Comparison of ENCODE assay signal across 24 cellular contexts in the genomic region with DNA sequence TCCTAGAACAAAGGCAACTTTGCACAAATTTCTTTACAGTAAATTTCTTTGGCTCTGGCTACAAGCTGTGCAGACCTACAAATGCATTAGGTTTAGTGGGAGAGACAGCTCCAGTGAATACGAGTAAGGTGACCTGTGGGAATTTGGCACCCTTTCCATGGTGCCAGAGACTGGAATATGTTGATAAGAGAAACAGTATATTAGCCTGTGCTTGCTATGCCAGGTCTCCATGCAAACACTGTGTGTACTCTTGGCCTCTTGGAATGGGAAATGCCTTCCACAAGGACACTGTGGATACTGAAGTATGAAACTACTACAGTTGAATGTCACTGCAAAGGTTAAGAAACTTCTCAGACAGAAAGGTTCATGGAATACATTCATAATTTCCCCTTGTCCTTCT.
"Had no signal": no experiment of that assay in that cellular context is flagged by ENCODE, and none has a peak within 500 bp of the region (broad histone marks: within the 10 kb centered on the region; RNA-seq: fewer than 3 reads in every experiment).

No MANE protein-coding gene starts in this region.

- H3K27ac Mint-ChIP-seq: IgD-negative memory B cell had no signal

- H3K4me3 Mint-ChIP-seq: IgD-negative memory B cell had no signal

- H3K27me3 Mint-ChIP-seq: IgD-negative memory B cell had no signal

- H3K4me3 ChIP-seq: K562, SJSA1, SK-N-MC had no signal

- H3K4me1 Mint-ChIP-seq: IgD-negative memory B cell had no signal

- ATAC-seq: K562, Panc1, PC-3 had no signal

- H3K36me3 ChIP-seq: SJSA1 had no signal

- H3K36me3 Mint-ChIP-seq: IgD-negative memory B cell had no signal

- H3K4me1 ChIP-seq: SJSA1 had no signal

- H3K27me3 ChIP-seq: SJSA1 had no signal

- DNase-seq: Kasumi-1, MM.1S, NCI-H1092 treated with DMSO at 0.1 percent for 48 hours, NCI-H1436, NCI-H187, NCI-H2029, NCI-H2081 treated with DMSO at 0.1 percent for 48 hours, NCI-H2171, NCI-H226, NCI-H446, NCI-H510A, NCI-H524 treated with DMSO at 0.1 percent for 48 hours, NCI-H69, NCI-H774, PC-3, SIG-M5 had no signal

- H3K27ac ChIP-seq: HL-60, KMS-11, RWPE1, SJSA1, SK-N-MC had no signal
